9 cellular contexts compared by ENCODE assay signal in genomic region chr17:40559016-40559853, GRCh38. TPM values are rescaled to one million over a fixed set of nuclear protein-coding genes. Genes with fewer than 3 reads are reported as not detected.
DNase-seq lines count a peak whose midpoint lies in the region; ATAC-seq, FAIRE-seq and TF ChIP-seq lines count a peak whose summit lies in the region.
"Had no signal": no experiment of that assay in that cellular context is flagged by ENCODE, and none has a peak within 500 bp of the region (broad histone marks: within the 10 kb centered on the region; RNA-seq: fewer than 3 reads in every experiment).

No MANE protein-coding gene starts in this region.

- H4K5ac ChIP-seq in H1 (ENCODE audit: insufficient read length, low read depth, low read length) = no peak overlapping the region

- ATAC-seq in CD4-positive, alpha-beta T cell (ENCODE audit: poor library complexity) = no peak
- ATAC-seq in RWPE2 (ENCODE audit: low read depth) (no peak), GM18873 (IDR thresholded peaks at IDR 0.05; ENCODE audit: low FRiP score, unreplicated experiment) (no peak), GM19455 (IDR thresholded peaks at IDR 0.05; ENCODE audit: unreplicated experiment) (no peak), HG02798 (IDR thresholded peaks at IDR 0.05; ENCODE audit: poor library complexity, unreplicated experiment) (no peak)

- no peak overlapping the region for H3K23ac ChIP-seq in H1 (ENCODE audit: insufficient read length)

- WGBS in H1 (ENCODE audit: extremely low coverage in 1 of 2, insufficient coverage in 1 of 2, insufficient read length in 1 of 2, insufficient replicate concordance in 2 of 2, low coverage in 1 of 2, low lambda C conversion rate in 2 of 2, missing lambda C conversion rate in 1 of 2), 2 experiments = 84% methylated on average over 11 of the region's 11 CpGs; no CpG with 5 or more reads in 1 of the 2 experiments

- no peak overlapping the region for H2BK5ac ChIP-seq in H1 (ENCODE audit: low read depth, low read length)

- CTCF ChIA-PET in CD4-positive, alpha-beta T cell (lab: Charles Lee) = interaction anchor here (0.7 to 13.0 kb wide), 22 partner anchors 8 to 242 kb away, joined by 3 to 288 read pairs (median 9); partner anchors contain the start of genes IGFBP4 and TOP2A
- CTCF ChIA-PET in H1 (lab: Charles Lee; ENCODE audit: partially characterized antibody) = interaction anchor here (0.6 to 6.7 kb wide), 63 partner anchors 8 to 1020 kb away, joined by 3 to 100 read pairs (median 4); partner anchors contain the start of genes GJD3, IGFBP4 and TOP2A

- H3K27ac Mint-ChIP-seq in CD4-positive, alpha-beta T cell = peak overlapping the region; percentile 92

- no peak overlapping the region for H3K4ac ChIP-seq in H1 (replicated peaks; ENCODE audit: insufficient read length, low read depth, low read length)

- no peaks in the 10 kb centered on the region for H3K79me2 ChIP-seq in H1 (ENCODE audit: control insufficient read depth in 1 of 2, insufficient read depth in 2 of 2, low read length in 2 of 2)
- peaks cover 5% of the 10 kb centered on the region for H3K79me2 ChIP-seq in osteoblast (ENCODE audit: insufficient read depth, low read length)

- peak in 1 of 10 experiments; percentile 1 for DNase-seq in CD4-positive, alpha-beta T cell
- DNase-seq in RWPE2 (ENCODE audit: low spot score) (no peak), H1 (ENCODE audit: low read depth in 1 of 2, low spot score in 2 of 2) (no peak), osteoblast (ENCODE audit: insufficient read length, low spot score, missing footprints) (no peak), frontal cortex (ENCODE audit: low spot score in 2 of 2) (no peak)
- DNase-seq: activated CD4-positive, alpha-beta T cell treated with anti-CD3 and anti-CD28 coated beads for 1 hour had no signal

- H3K4me2 ChIP-seq in H1 (ENCODE audit: insufficient read depth in 1 of 2, low read depth in 2 of 2, low read length in 2 of 2) (no peak overlapping the region), osteoblast (ENCODE audit: insufficient read depth, low read length) (no peak overlapping the region)

- FAIRE-seq in H1 (lab: Jason Lieb, UNC) = no peak
- no peak for FAIRE-seq in frontal cortex (lab: Jason Lieb, UNC)

- no peaks in the 10 kb centered on the region for H3K23me2 ChIP-seq in H1 (ENCODE audit: low read depth, low read length)

- no peak overlapping the region for H2BK20ac ChIP-seq in H1 (ENCODE audit: low read length)

- intact Hi-C loops in CD4-positive, alpha-beta T cell (cut with DNase I, micrococcal nuclease) = loop anchor here in 1 of 2 experiments (1.0 to 5.0 kb wide), 2 partner anchors 168 to 202 kb away; no protein-coding TSS in a partner anchor

- no peak overlapping the region for H2BK12ac ChIP-seq in H1 (ENCODE audit: low read depth, low read length)

- no peak overlapping the region for H3K9ac ChIP-seq in H1 (replicated peaks in 1 of 4; ENCODE audit: extremely low read depth in 1 of 4, low read depth in 3 of 4, low read length in 3 of 4)

- H3K4me3 ChIP-seq in RWPE2 (ENCODE audit: severe bottlenecking) = no peak overlapping the region
- H3K4me3 ChIP-seq in H1 (ENCODE audit: extremely low read depth in 1 of 4, insufficient read depth in 2 of 4, low read depth in 3 of 4, low read length in 4 of 4) = no peak overlapping the region
- H3K4me3 ChIP-seq in osteoblast (ENCODE audit: insufficient read depth, low read length) = no peak overlapping the region

- no peaks in the 10 kb centered on the region for H3K36me3 ChIP-seq in RWPE2 (ENCODE audit: low read depth)
- H3K36me3 ChIP-seq in H1 (ENCODE audit: control insufficient read depth in 2 of 4, insufficient read depth in 4 of 4, low read length in 3 of 4) = no peaks in the 10 kb centered on the region
- no peaks in the 10 kb centered on the region for H3K36me3 ChIP-seq in osteoblast (ENCODE audit: insufficient read depth, low read length)

- no peak overlapping the region for H3K14ac ChIP-seq in H1 (ENCODE audit: insufficient read length)

- H3K79me1 ChIP-seq in H1 (ENCODE audit: low read depth, low read length) = no peaks in the 10 kb centered on the region

- H4K8ac ChIP-seq in H1 (ENCODE audit: extremely low read depth, insufficient read depth, low read length) = no peak overlapping the region

- POLR2A ChIA-PET in CD4-positive, alpha-beta T cell (lab: Charles Lee) = interaction anchor here (0.8 to 33.8 kb wide), 18 partner anchors 9 to 233 kb away, joined by 3 to 1290 read pairs (median 7); partner anchors contain the start of genes SMARCE1 and TOP2A
- POLR2A ChIA-PET in H1 (lab: Charles Lee; ENCODE audit: partially characterized antibody) = interaction anchor here (0.6 to 0.9 kb wide), 6 partner anchors 12 to 1129 kb away, joined by 3 to 4 read pairs (median 3); partner anchors contain the start of genes CASC3 and EIF1

- TF ChIP-seq EP300 in H1 (IDR thresholded peaks at IDR 0.05; ENCODE audit: borderline replicate concordance in 1 of 2, low read depth in 2 of 2, low read length in 2 of 2) = no peak

- no peaks in the 10 kb centered on the region for H3K9me3 Mint-ChIP-seq in CD4-positive, alpha-beta T cell

- no peak for TF ChIP-seq CTCF in CD4-positive, alpha-beta T cell (IDR thresholded peaks at IDR 0.05)
- TF ChIP-seq CTCF in RWPE2 (IDR thresholded peaks at IDR 0.05; ENCODE audit: poor library complexity, severe bottlenecking) (no peak), H1 (IDR thresholded peaks at IDR 0.05; ENCODE audit: control extremely low read depth in 1 of 3, insufficient read depth in 1 of 3, low read depth in 1 of 3, low read length in 3 of 3) (no peak), osteoblast (IDR thresholded peaks at IDR 0.05; ENCODE audit: extremely low read depth, low read depth, low read length) (no peak)

- H3K27ac ChIP-seq in CD4-positive, alpha-beta T cell (ENCODE audit: low read depth, low read length) = peak overlapping the region; percentile 100
- H3K27ac ChIP-seq in RWPE2 (ENCODE audit: poor library complexity, severe bottlenecking) = peak overlapping the region; percentile 40
- H3K27ac ChIP-seq in H1 (ENCODE audit: low read depth, low read length) = no peak overlapping the region
- peak overlapping the region; percentile 94 for H3K27ac ChIP-seq in osteoblast (ENCODE audit: low read depth, low read length)

- no peaks in the 10 kb centered on the region for H3K9me3 ChIP-seq in CD4-positive, alpha-beta T cell (ENCODE audit: control insufficient read depth, low read length)
- H3K9me3 ChIP-seq in RWPE2 (ENCODE audit: severe bottlenecking) (no peaks in the 10 kb centered on the region), H1 (ENCODE audit: insufficient read depth in 2 of 2, low read depth in 1 of 2, low read length in 1 of 2) (no peaks in the 10 kb centered on the region), osteoblast (ENCODE audit: low read depth, low read length) (no peaks in the 10 kb centered on the region)

- peaks cover 93% of the 10 kb centered on the region for H3K4me1 Mint-ChIP-seq in CD4-positive, alpha-beta T cell (ENCODE audit: low read depth)

- TF ChIP-seq POLR2A in H1 (IDR thresholded peaks at IDR 0.05; ENCODE audit: control extremely low read depth in 1 of 2, low read depth in 2 of 2, low read length in 2 of 2) = no peak

- TF ChIP-seq RAD21 in H1 (IDR thresholded peaks at IDR 0.05 in 1 of 2, conservative IDR thresholded peaks at IDR 0.05 in 1 of 2; ENCODE audit: low read depth in 2 of 2, low read length in 2 of 2) = no peak

- H4K20me1 ChIP-seq in H1 (replicated peaks in 1 of 2; ENCODE audit: control insufficient read depth in 1 of 2, insufficient read depth in 2 of 2, low read length in 2 of 2) = no peaks in the 10 kb centered on the region
- H4K20me1 ChIP-seq in osteoblast (ENCODE audit: insufficient read depth, low read length) = no peaks in the 10 kb centered on the region

- H3K4me3 Mint-ChIP-seq in CD4-positive, alpha-beta T cell = peak overlapping the region; percentile 91

- H2AFZ ChIP-seq in H1 (ENCODE audit: low read length) = no peak overlapping the region
- no peak overlapping the region for H2AFZ ChIP-seq in osteoblast (ENCODE audit: low read length)

- H3K4me1 ChIP-seq in RWPE2 (ENCODE audit: insufficient read depth, poor library complexity, severe bottlenecking) = peaks cover 7% of the 10 kb centered on the region
- H3K4me1 ChIP-seq in H1 (replicated peaks in 1 of 4; ENCODE audit: control insufficient read depth in 3 of 4, insufficient read depth in 4 of 4, low read length in 3 of 4) = peaks cover 0 to 2% (median under 1%) of the 10 kb centered on the region in 4 experiments; a peak in 3 of 7 replicates
- H3K4me1 ChIP-seq in osteoblast (ENCODE audit: insufficient read depth, low read length) = peaks cover 42% of the 10 kb centered on the region

- H2AK5ac ChIP-seq in H1 (ENCODE audit: low read depth, low read length) = no peak overlapping the region

- H3K27me3 ChIP-seq in CD4-positive, alpha-beta T cell (ENCODE audit: control insufficient read depth, insufficient read depth, low read length) = no peaks in the 10 kb centered on the region
- H3K27me3 ChIP-seq in RWPE2 (ENCODE audit: insufficient read depth, poor library complexity, severe bottlenecking) = no peaks in the 10 kb centered on the region
- no peaks in the 10 kb centered on the region; a peak in 1 of 7 replicates for H3K27me3 ChIP-seq in H1 (replicated peaks in 1 of 4; ENCODE audit: control insufficient read depth in 3 of 4, extremely low read depth in 1 of 4, insufficient read depth in 3 of 4, low read length in 3 of 4)
- no peaks in the 10 kb centered on the region for H3K27me3 ChIP-seq in osteoblast (ENCODE audit: insufficient read depth, low read length)

- H2BK120ac ChIP-seq in H1 (replicated peaks; ENCODE audit: low read depth, low read length) = no peak overlapping the region

- H2BK15ac ChIP-seq in H1 (ENCODE audit: low read length) = peak overlapping the region; percentile 83

- H3K27me3 Mint-ChIP-seq in CD4-positive, alpha-beta T cell = no peaks in the 10 kb centered on the region

- H3K36me3 Mint-ChIP-seq in CD4-positive, alpha-beta T cell (ENCODE audit: low read depth) = peaks cover 99% of the 10 kb centered on the region

- peak overlapping the region; percentile 68 for H4K91ac ChIP-seq in H1 (replicated peaks; ENCODE audit: insufficient read length, low read length)

- H3K18ac ChIP-seq in H1 (ENCODE audit: extremely low read depth, low read length) = no peak overlapping the region

- no peak overlapping the region for H3K56ac ChIP-seq in H1 (replicated peaks; ENCODE audit: insufficient read length, low read depth, low read length)

RNA-seq across cellular contexts. Expression of gene CCR7, which starts 6.0 kb away (rescaled TPM):
- 100 to 1,000 TPM; 170 to 180 TPM for total RNA-seq in CD4-positive, alpha-beta T cell
- total RNA-seq in H1 (2021; fragmentation: NEBNext Ultra II Directional; extraction: Animal tissue kit (Norgen Biotek cat#: 25700)) = 0.17 TPM in 1 of 2 replicates, not detected in the other
- 0.12 and 0.28 TPM in 2 replicates for polyA plus RNA-seq in H1 (2011; rRNA removed)
- 0.16 TPM for polyA plus RNA-seq in H1 (2011; cell fraction: cytosol; rRNA removed)
- polyA plus RNA-seq in H1 (2011; cell fraction: nucleus; rRNA removed) = 0.27 TPM
- polyA plus RNA-seq in H1 (2012, experiment 1 of 2) = 0.11 to 0.33 TPM in 2 of 4 replicates, not detected in the others
- 0.14 TPM for polyA plus RNA-seq in H1 (2012, experiment 2 of 2)
- polyA plus RNA-seq in H1 (2013, experiment 1 of 2) = 0.30 TPM
- 0.24 TPM for polyA plus RNA-seq in H1 (2013, experiment 2 of 2)
- not detected in 2 replicates for polyA minus RNA-seq in H1 (2011; rRNA and poly(A)+ RNA removed)
- not detected for polyA minus RNA-seq in H1 (2011; cell fraction: cytosol; rRNA and poly(A)+ RNA removed)
- polyA minus RNA-seq in H1 (2011; cell fraction: nucleus; rRNA and poly(A)+ RNA removed) = not detected
- total RNA-seq in osteoblast (not detected in 2 replicates), frontal cortex (not detected)

RNA-seq across cellular contexts. Expression of gene TNS4, which starts 57.8 kb away (rescaled TPM):
- 1 to 10 TPM; 3.0 to 4.2 TPM for total RNA-seq in CD4-positive, alpha-beta T cell
- total RNA-seq in H1 (2021; fragmentation: NEBNext Ultra II Directional; extraction: Animal tissue kit (Norgen Biotek cat#: 25700)) = 0.20 and 0.80 TPM in 2 replicates
- 0.21 and 0.39 TPM in 2 replicates for polyA plus RNA-seq in H1 (2011; rRNA removed)
- 0.49 TPM for polyA plus RNA-seq in H1 (2011; cell fraction: cytosol; rRNA removed)
- 0.54 TPM for polyA plus RNA-seq in H1 (2011; cell fraction: nucleus; rRNA removed)
- polyA plus RNA-seq in H1 (2012, experiment 1 of 2) = 0.21 to 0.76 TPM (median 0.30 TPM) in 4 replicates
- 0.10 TPM for polyA plus RNA-seq in H1 (2012, experiment 2 of 2)
- polyA plus RNA-seq in H1 (2013, experiment 1 of 2) = 0.39 TPM
- 0.63 TPM for polyA plus RNA-seq in H1 (2013, experiment 2 of 2)
- polyA minus RNA-seq in H1 (2011; rRNA and poly(A)+ RNA removed) = 0.60 and 0.66 TPM in 2 replicates
- polyA minus RNA-seq in H1 (2011; cell fraction: cytosol; rRNA and poly(A)+ RNA removed) = not detected
- polyA minus RNA-seq in H1 (2011; cell fraction: nucleus; rRNA and poly(A)+ RNA removed) = 0.90 TPM
- total RNA-seq in osteoblast (under 0.01 and 0.29 TPM in 2 replicates), frontal cortex (not detected)

Comparison
In these comparisons a context has a peak if more than half of its experiments do, and no peak if none do; other contexts are left out.
1. RNA of gene CCR7, which starts 6.0 kb away (total RNA-seq): 170 to 180 TPM in CD4-positive, alpha-beta T cell; 0.17 TPM in H1, not detected in osteoblast and not detected in frontal cortex (single experiment); every median in the first group is over 100 times any median in the second.